ENCODE assay signal across 8 cellular contexts in genomic region chr2:154452906-154453493, GRCh38.
DNase-seq lines count a peak whose midpoint lies in the region; ATAC-seq, FAIRE-seq and TF ChIP-seq lines count a peak whose summit lies in the region.

No MANE protein-coding gene starts in this region.

- H3K36me3 Mint-ChIP-seq in activated CD8-positive, alpha-beta T cell treated with anti-CD3 and anti-CD28 coated beads for 36 hours (ENCODE audit: low read depth), result no peaks in the 10 kb centered on the region
- H3K36me3 Mint-ChIP-seq in activated CD8-positive, alpha-beta T cell treated with anti-CD3 and anti-CD28 coated beads, Interleukin-2, amount 10 ng/mL, durations not matched to agents 7 days and 5 days (ENCODE audit: low read depth), result no peaks in the 10 kb centered on the region

- POLR2A ChIA-PET in activated CD8-positive, alpha-beta T cell treated with anti-CD3 and anti-CD28 coated beads for 36 hours (lab: Charles Lee), result no interaction called here
- POLR2A ChIA-PET in activated CD8-positive, alpha-beta T cell treated with anti-CD3 and anti-CD28 coated beads, Interleukin-2, amount 10 ng/mL, durations not matched to agents 7 days and 5 days (lab: Charles Lee), result no interaction called here
- POLR2A ChIA-PET in HepG2 (lab: Yijun Ruan, JAX), result no interaction called here

- H3K4me1 Mint-ChIP-seq in activated CD8-positive, alpha-beta T cell treated with anti-CD3 and anti-CD28 coated beads for 36 hours (ENCODE audit: low read depth), result no peaks in the 10 kb centered on the region
- no peaks in the 10 kb centered on the region for H3K4me1 Mint-ChIP-seq in activated CD8-positive, alpha-beta T cell treated with anti-CD3 and anti-CD28 coated beads, Interleukin-2, amount 10 ng/mL, durations not matched to agents 7 days and 5 days (ENCODE audit: low read depth)

- H3K27ac Mint-ChIP-seq in activated CD8-positive, alpha-beta T cell treated with anti-CD3 and anti-CD28 coated beads for 36 hours, result no peak overlapping the region
- H3K27ac Mint-ChIP-seq in activated CD8-positive, alpha-beta T cell treated with anti-CD3 and anti-CD28 coated beads, Interleukin-2, amount 10 ng/mL, durations not matched to agents 7 days and 5 days, result no peak overlapping the region

- H3K4me3 Mint-ChIP-seq in activated CD8-positive, alpha-beta T cell treated with anti-CD3 and anti-CD28 coated beads for 36 hours, result no peak overlapping the region
- H3K4me3 Mint-ChIP-seq in activated CD8-positive, alpha-beta T cell treated with anti-CD3 and anti-CD28 coated beads, Interleukin-2, amount 10 ng/mL, durations not matched to agents 7 days and 5 days, result no peak overlapping the region

- H4K20me1 ChIP-seq in HepG2 (ENCODE audit: insufficient read depth, low read length), result no peaks in the 10 kb centered on the region

- no peak for TF ChIP-seq RAD21 in HepG2 (CRISPR knock-in tag; IDR thresholded peaks at IDR 0.05)

- BruUV-seq in HepG2 (replicated peaks; lab: Mats Ljungman, UMichigan), result no TSS peak

- H3K36me3 ChIP-seq in HepG2 (replicated peaks in 1 of 2; ENCODE audit: control insufficient read depth in 1 of 2, insufficient read depth in 2 of 2, low read length in 2 of 2), result no peaks in the 10 kb centered on the region

- no peak overlapping the region for H3K4me2 ChIP-seq in HepG2 (ENCODE audit: low read depth, low read length)

- peak; percentile 30 for ATAC-seq in activated CD8-positive, alpha-beta T cell treated with anti-CD3 and anti-CD28 coated beads for 36 hours
- ATAC-seq in activated CD8-positive, alpha-beta T cell treated with anti-CD3 and anti-CD28 coated beads, Interleukin-2, amount 10 ng/mL, durations not matched to agents 7 days and 5 days, result no peak
- no peak for ATAC-seq in HepG2
- no peak for ATAC-seq in sciatic nerve

- in situ Hi-C loops in HepG2 (cut with HindIII; ENCODE audit: extremely low pct_ligation_motif_present, low pct_unique_long_range_greater_than_20kb), result no loop called here

- H3K9ac ChIP-seq in HepG2 (ENCODE audit: insufficient read depth, low read depth, low read length), result no peak overlapping the region

- no peak overlapping the region for H2AFZ ChIP-seq in HepG2 (ENCODE audit: low read length)

- H3K9me3 Mint-ChIP-seq in activated CD8-positive, alpha-beta T cell treated with anti-CD3 and anti-CD28 coated beads for 36 hours, result no peaks in the 10 kb centered on the region
- H3K9me3 Mint-ChIP-seq in activated CD8-positive, alpha-beta T cell treated with anti-CD3 and anti-CD28 coated beads, Interleukin-2, amount 10 ng/mL, durations not matched to agents 7 days and 5 days (ENCODE audit: insufficient read depth), result no peaks in the 10 kb centered on the region

- H3K9me3 ChIP-seq in HepG2 (ENCODE audit: low read length), result no peaks in the 10 kb centered on the region; the same call in 1 of the 2 replicates

- WGBS in HepG2 (ENCODE audit: low lambda C conversion rate), result 96% methylated on average over 4 of the region's 4 CpGs

- intact Hi-C loops in activated CD8-positive, alpha-beta T cell treated with anti-CD3 and anti-CD28 coated beads for 36 hours (cut with micrococcal nuclease), result no loop called here
- intact Hi-C loops in HepG2 (cut with micrococcal nuclease; ENCODE audit: unreplicated experiment) (no loop called here), sciatic nerve (cut with DNase I) (no loop called here)

- no peaks in the 10 kb centered on the region for H3K79me2 ChIP-seq in HepG2 (ENCODE audit: insufficient read depth, low read length)

- no peak for FAIRE-seq in HepG2 (lab: Jason Lieb, UNC)

- peaks cover 45% of the 10 kb centered on the region for H3K4me1 ChIP-seq in HepG2 (ENCODE audit: insufficient read depth, low read length)

- TF ChIP-seq CTCF in activated CD8-positive, alpha-beta T cell treated with anti-CD3 and anti-CD28 coated beads for 36 hours (IDR thresholded peaks at IDR 0.05), result peak; percentile 27
- peak; percentile 29 for TF ChIP-seq CTCF in HL-60 (IDR thresholded peaks at IDR 0.05; ENCODE audit: insufficient read depth, low read length)
- TF ChIP-seq CTCF in HepG2 (CRISPR knock-in tag; IDR thresholded peaks at IDR 0.05), result peak; percentile 52

- CTCF ChIA-PET in activated CD8-positive, alpha-beta T cell treated with anti-CD3 and anti-CD28 coated beads for 36 hours (lab: Charles Lee), result interaction anchor here (0.6 kb wide), 1 partner anchor 775 kb away, joined by 3 read pairs; no protein-coding TSS in a partner anchor
- CTCF ChIA-PET in activated CD8-positive, alpha-beta T cell treated with anti-CD3 and anti-CD28 coated beads, Interleukin-2, amount 10 ng/mL, durations not matched to agents 7 days and 5 days (lab: Charles Lee), result interaction anchor here (1.6 kb wide), 1 partner anchor 21 kb away, joined by 4 read pairs; no protein-coding TSS in a partner anchor
- CTCF ChIA-PET in HepG2 (lab: Yijun Ruan, JAX; ENCODE audit: low intra/inter-chr PET ratio, low total read pairs), result no interaction called here

- DNase-seq in activated CD8-positive, alpha-beta T cell treated with anti-CD3 and anti-CD28 coated beads for 36 hours, result no peak
- no peak for DNase-seq in activated CD8-positive, alpha-beta T cell treated with anti-CD3 and anti-CD28 coated beads, Interleukin-2, amount 10 ng/mL, durations not matched to agents 7 days and 5 days
- peak in 1 of 2 experiments; percentile 1 for DNase-seq in HL-60 (ENCODE audit: low read depth in 1 of 2, low spot score in 1 of 2)
- DNase-seq in SW480 (ENCODE audit: low spot score), result peak; percentile 39
- no peak for DNase-seq in HepG2 (ENCODE audit: low spot score)
- no peak for DNase-seq in RPMI8226
- DNase-seq in GM19238 (ENCODE audit: insufficient read length, low spot score), result no peak
- no peak for DNase-seq in sciatic nerve (ENCODE audit: low spot score)

- H3K27ac ChIP-seq in HL-60 (replicated peaks) (no peak overlapping the region), HepG2 (ENCODE audit: extremely low read length, insufficient read depth, low read length) (no peak overlapping the region)

- H3K27me3 Mint-ChIP-seq in activated CD8-positive, alpha-beta T cell treated with anti-CD3 and anti-CD28 coated beads for 36 hours, result no peaks in the 10 kb centered on the region
- no peaks in the 10 kb centered on the region for H3K27me3 Mint-ChIP-seq in activated CD8-positive, alpha-beta T cell treated with anti-CD3 and anti-CD28 coated beads, Interleukin-2, amount 10 ng/mL, durations not matched to agents 7 days and 5 days (ENCODE audit: low read depth)

- TF ChIP-seq POLR2A in HepG2 (IDR thresholded peaks at IDR 0.05; ENCODE audit: insufficient read depth in 1 of 2, low read depth in 2 of 2, low read length in 2 of 2), result no peak

- H3K4me3 ChIP-seq in HL-60 (replicated peaks; ENCODE audit: insufficient read depth, low read length) (no peak overlapping the region), HepG2 (replicated peaks in 1 of 3; ENCODE audit: insufficient read depth in 1 of 3, low read depth in 2 of 3, low read length in 3 of 3) (no peak overlapping the region)

- H3K27me3 ChIP-seq in HL-60 (ENCODE audit: insufficient read depth, poor library complexity, severe bottlenecking) (no peaks in the 10 kb centered on the region), HepG2 (ENCODE audit: control insufficient read depth in 1 of 2, insufficient read depth in 2 of 2, low read length in 2 of 2) (no peaks in the 10 kb centered on the region)

- TF ChIP-seq EP300 in HepG2 (IDR thresholded peaks at IDR 0.05; ENCODE audit: low read depth in 2 of 2, low read length in 2 of 2) (no peak), HepG2 (CRISPR knock-in tag; IDR thresholded peaks at IDR 0.05; ENCODE audit: borderline replicate concordance) (no peak)

TF ChIP-seq in HepG2, 621 proteins besides CTCF, POLR2A, EP300 and RAD21:
- TF ChIP-seq STAG1 (CRISPR knock-in tag; IDR thresholded peaks at IDR 0.05) (peak; percentile 57), JUNB (CRISPR knock-in tag; IDR thresholded peaks at IDR 0.05; ENCODE audit: borderline replicate concordance) (no peak), ZMYM4 (CRISPR knock-in tag; IDR thresholded peaks at IDR 0.05) (peak; percentile 37; the same call in 1 of the 2 replicates)
